21 cellular contexts compared by ENCODE assay signal in the genomic region with DNA sequence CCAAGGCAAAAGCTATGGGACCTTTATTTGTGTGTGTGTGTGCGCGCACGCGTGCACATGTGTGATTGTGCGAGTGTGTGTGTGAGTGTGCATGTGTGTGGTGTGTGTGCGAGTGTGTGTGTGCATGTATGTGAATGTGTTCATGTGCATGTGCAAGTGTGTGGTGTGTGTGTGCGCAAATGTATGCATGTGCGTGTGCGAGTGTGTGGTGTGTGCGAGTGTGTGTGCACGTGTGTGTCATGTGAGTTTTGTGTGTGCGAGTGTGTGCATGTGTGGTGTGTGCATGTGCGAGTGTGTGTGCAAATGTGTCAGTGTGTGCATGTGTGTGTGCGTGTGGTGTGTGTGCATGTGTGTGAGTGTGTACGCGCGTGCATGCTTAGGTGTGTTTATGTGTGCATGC. TPM values are rescaled to one million over a fixed set of nuclear protein-coding genes. Genes with fewer than 3 reads are reported as not detected.
"Had no signal": no experiment of that assay in that cellular context is flagged by ENCODE, and none has a peak within 500 bp of the region (broad histone marks: within the 10 kb centered on the region; RNA-seq: fewer than 3 reads in every experiment).

No MANE protein-coding gene starts in this region.

- DNase-seq: activated CD4-positive, alpha-beta T cell treated with anti-CD3 and anti-CD28 coated beads, Interleukin-2, amount 50 U/mL, for 1 hour; activated CD4-positive, CD25-positive, alpha-beta regulatory T cell treated with anti-CD3 and anti-CD28 coated beads, Interleukin-2, amount 50 U/mL, for 72 hours; activated CD8-positive, alpha-beta memory T cell treated with anti-CD3 and anti-CD28 coated beads for 24 hours; activated CD8-positive, alpha-beta memory T cell treated with anti-CD3 and anti-CD28 coated beads, Interleukin-2, amount 50 U/mL, for 48 hours; activated effector memory CD4-positive, alpha-beta T cell treated with anti-CD3 and anti-CD28 coated beads, Interleukin-2, amount 50 U/mL, for 16 hours; activated T-cell treated with anti-CD3 and anti-CD28 coated beads, Interleukin-2, amount 50 U/mL, for 48 hours; cerebellar nuclear complex; cortex of kidney; heart left ventricle; left ventricle myocardium superior; naive thymus-derived CD4-positive, alpha-beta T cell; stimulated activated naive CD4-positive, alpha-beta T cell; thyroid gland; uterus had no signal

- H3K4me3 ChIP-seq: ascending aorta, gastroesophageal sphincter, heart left ventricle, thyroid gland, uterus had no signal

- H3K27me3 ChIP-seq: ascending aorta, thyroid gland, uterus had no signal

- H3K27ac ChIP-seq: ascending aorta, gastroesophageal sphincter, heart left ventricle, thyroid gland, uterus had no signal

- H3K36me3 ChIP-seq: ascending aorta, gastroesophageal sphincter, heart left ventricle, thyroid gland, uterus had no signal

- ATAC-seq: esophagus mucosa; gastroesophageal sphincter; heart left ventricle; left ventricle myocardium superior; naive thymus-derived CD4-positive, alpha-beta T cell had no signal

- H3K4me1 ChIP-seq: ascending aorta, gastroesophageal sphincter, heart left ventricle, thyroid gland, uterus had no signal

- H3K4me1 Mint-ChIP-seq: activated naive CD4-positive, alpha-beta T cell treated with anti-CD3 and anti-CD28 coated beads, Interleukin-2, amount 50 U/mL, for 24 hours; naive thymus-derived CD4-positive, alpha-beta T cell had no signal

- H3K4me3 Mint-ChIP-seq: activated naive CD4-positive, alpha-beta T cell treated with anti-CD3 and anti-CD28 coated beads, Interleukin-2, amount 50 U/mL, for 24 hours; naive thymus-derived CD4-positive, alpha-beta T cell; T-helper 1 cell treated with Interleukin-12 subunit alpha and Interleukin-12 subunit beta and Interleukin-4 antibody, amounts not matched to agents 30 μg/mL and 1 μg/mL, for 36 hours had no signal

- H3K9me3 ChIP-seq: thyroid gland had no signal

- H3K27ac Mint-ChIP-seq: activated naive CD4-positive, alpha-beta T cell treated with anti-CD3 and anti-CD28 coated beads, Interleukin-2, amount 50 U/mL, for 24 hours; naive thymus-derived CD4-positive, alpha-beta T cell; T-helper 1 cell treated with Interleukin-12 subunit alpha and Interleukin-12 subunit beta and Interleukin-4 antibody, amounts not matched to agents 30 μg/mL and 1 μg/mL, for 36 hours had no signal

RNA-seq across cellular contexts. Expression of a gene that starts 11.1 kb away (rescaled TPM):
- total RNA-seq: ascending aorta; esophagus mucosa; gastroesophageal sphincter; heart left ventricle; left ventricle myocardium superior; mucosa of gallbladder; naive thymus-derived CD4-positive, alpha-beta T cell; thyroid gland; uterus had no signal
- polyA plus RNA-seq: adipose tissue; heart left ventricle; naive thymus-derived CD4-positive, alpha-beta T cell had no signal

RNA-seq across cellular contexts. Expression of a gene that starts 12.7 kb away (rescaled TPM):
- total RNA-seq: ascending aorta; esophagus mucosa; gastroesophageal sphincter; heart left ventricle; left ventricle myocardium superior; mucosa of gallbladder; naive thymus-derived CD4-positive, alpha-beta T cell; thyroid gland; uterus had no signal
- polyA plus RNA-seq: heart left ventricle; naive thymus-derived CD4-positive, alpha-beta T cell had no signal

RNA-seq across cellular contexts. Expression of a gene that starts 48.9 kb away (rescaled TPM):
- total RNA-seq: ascending aorta; esophagus mucosa; gastroesophageal sphincter; heart left ventricle; left ventricle myocardium superior; mucosa of gallbladder; naive thymus-derived CD4-positive, alpha-beta T cell; thyroid gland; uterus had no signal
- polyA plus RNA-seq: adipose tissue; heart left ventricle; naive thymus-derived CD4-positive, alpha-beta T cell had no signal

RNA-seq across cellular contexts. Expression of a gene that starts 51.6 kb away (rescaled TPM):
- total RNA-seq: ascending aorta, esophagus mucosa had no signal
- polyA plus RNA-seq: naive thymus-derived CD4-positive, alpha-beta T cell had no signal
